Comparison of ENCODE assay signal across 29 cellular contexts in genomic region chr1:219875860-219876259, GRCh38. TPM values are rescaled to one million over a fixed set of nuclear protein-coding genes. Genes with fewer than 3 reads are reported as not detected.
"Had no signal": no experiment of that assay in that cellular context is flagged by ENCODE, and none has a peak within 500 bp of the region (broad histone marks: within the 10 kb centered on the region; RNA-seq: fewer than 3 reads in every experiment).

No MANE protein-coding gene starts in this region.

- H3K9me3 ChIP-seq: left ventricle myocardium inferior, pancreas, prostate gland, sigmoid colon, tibial nerve, upper lobe of left lung, vagina had no signal

- H3K27me3 ChIP-seq: sigmoid colon, tibial nerve, upper lobe of left lung, vagina had no signal

- H3K4me1 Mint-ChIP-seq: immature natural killer cell; naive thymus-derived CD8-positive, alpha-beta T cell; nephron; stimulated activated memory B cell treated with anti-CD40 and anti-IgM and Interleukin-4, amounts not matched to agents 10 μg/mL and 1 μg/mL and 100 μg/mL, for 72 hours; stimulated activated naive CD8-positive, alpha-beta T cell treated with anti-CD3 and anti-CD28 coated beads, Interleukin-15, amount 100 ng/mL, for 72 hours had no signal

- H3K9me3 Mint-ChIP-seq: immature natural killer cell; naive thymus-derived CD8-positive, alpha-beta T cell; nephron; neural crest cell; stimulated activated memory B cell treated with anti-CD40 and anti-IgM and Interleukin-4, amounts not matched to agents 10 μg/mL and 1 μg/mL and 100 μg/mL, for 72 hours; stimulated activated naive CD8-positive, alpha-beta T cell treated with anti-CD3 and anti-CD28 coated beads, Interleukin-15, amount 100 ng/mL, for 72 hours had no signal

- ATAC-seq: naive thymus-derived CD8-positive, alpha-beta T cell; pancreas; right cardiac atrium; stimulated activated memory B cell treated with anti-CD40 and anti-IgM and Interleukin-4, amounts not matched to agents 10 μg/mL and 1 μg/mL and 100 μg/mL, for 72 hours; stimulated activated naive CD8-positive, alpha-beta T cell treated with anti-CD3 and anti-CD28 coated beads, Interleukin-15, amount 100 ng/mL, for 72 hours had no signal

- DNase-seq: hypothalamus; immature natural killer cell; kidney; left ventricle myocardium inferior; mesendoderm; midbrain; naive thymus-derived CD8-positive, alpha-beta T cell; nucleus accumbens; pancreas; posterior cingulate gyrus; retina; right cardiac atrium; sigmoid colon; stimulated activated CD4-positive, alpha-beta T cell treated with anti-CD3 and anti-CD28 coated beads, Interleukin-1b, Interleukin-23, amount 100 ng/mL, for 48 hours; stimulated activated CD4-positive, alpha-beta T cell treated with anti-CD3 and anti-CD28 coated beads, Interleukin-2, amount 100 ng/mL, for 48 hours; stimulated activated CD4-positive, alpha-beta T cell treated with anti-CD3 and anti-CD28 coated beads, Interleukin-4, amount 100 ng/mL, for 4 hours; stimulated activated CD8-positive, alpha-beta memory T cell treated with anti-CD3 and anti-CD28 coated beads, Interleukin-4, amount 100 ng/mL, for 48 hours; stimulated activated naive CD4-positive, alpha-beta T cell treated with Interleukin-2 at 50 U/mL for 16 hours; stimulated activated naive CD8-positive, alpha-beta T cell treated with anti-CD3 and anti-CD28 coated beads, Interleukin-15, amount 100 ng/mL, for 72 hours; substantia nigra; upper lobe of left lung had no signal

- H3K4me3 ChIP-seq: left ventricle myocardium inferior, lung, pancreas, prostate gland, sigmoid colon, smooth muscle cell, tibial nerve, upper lobe of left lung, vagina had no signal

- H3K36me3 ChIP-seq: left ventricle myocardium inferior, pancreas, prostate gland, sigmoid colon, tibial nerve, upper lobe of left lung, vagina had no signal

- H3K4me3 Mint-ChIP-seq: immature natural killer cell; naive thymus-derived CD8-positive, alpha-beta T cell; nephron; neural crest cell; stimulated activated memory B cell treated with anti-CD40 and anti-IgM and Interleukin-4, amounts not matched to agents 10 μg/mL and 1 μg/mL and 100 μg/mL, for 72 hours; stimulated activated naive CD8-positive, alpha-beta T cell treated with anti-CD3 and anti-CD28 coated beads, Interleukin-15, amount 100 ng/mL, for 72 hours had no signal

- H3K36me3 Mint-ChIP-seq: immature natural killer cell; naive thymus-derived CD8-positive, alpha-beta T cell; stimulated activated memory B cell treated with anti-CD40 and anti-IgM and Interleukin-4, amounts not matched to agents 10 μg/mL and 1 μg/mL and 100 μg/mL, for 72 hours had no signal

- H3K4me1 ChIP-seq: left ventricle myocardium inferior, pancreas, prostate gland, sigmoid colon, tibial nerve, upper lobe of left lung, vagina had no signal

- H3K27ac Mint-ChIP-seq: immature natural killer cell; naive thymus-derived CD8-positive, alpha-beta T cell; nephron; stimulated activated memory B cell treated with anti-CD40 and anti-IgM and Interleukin-4, amounts not matched to agents 10 μg/mL and 1 μg/mL and 100 μg/mL, for 72 hours; stimulated activated naive CD8-positive, alpha-beta T cell treated with anti-CD3 and anti-CD28 coated beads, Interleukin-15, amount 100 ng/mL, for 72 hours had no signal

- H3K27ac ChIP-seq: left ventricle myocardium inferior, pancreas, prostate gland, sigmoid colon, tibial nerve, upper lobe of left lung, vagina had no signal

RNA-seq across cellular contexts. Expression of gene SLC30A10, which starts 52.5 kb away (rescaled TPM):
- total RNA-seq: kidney; lung; naive thymus-derived CD8-positive, alpha-beta T cell; right cardiac atrium; smooth muscle cell; upper lobe of left lung had no signal
